9 cellular contexts compared by ENCODE assay signal in the genomic region with DNA sequence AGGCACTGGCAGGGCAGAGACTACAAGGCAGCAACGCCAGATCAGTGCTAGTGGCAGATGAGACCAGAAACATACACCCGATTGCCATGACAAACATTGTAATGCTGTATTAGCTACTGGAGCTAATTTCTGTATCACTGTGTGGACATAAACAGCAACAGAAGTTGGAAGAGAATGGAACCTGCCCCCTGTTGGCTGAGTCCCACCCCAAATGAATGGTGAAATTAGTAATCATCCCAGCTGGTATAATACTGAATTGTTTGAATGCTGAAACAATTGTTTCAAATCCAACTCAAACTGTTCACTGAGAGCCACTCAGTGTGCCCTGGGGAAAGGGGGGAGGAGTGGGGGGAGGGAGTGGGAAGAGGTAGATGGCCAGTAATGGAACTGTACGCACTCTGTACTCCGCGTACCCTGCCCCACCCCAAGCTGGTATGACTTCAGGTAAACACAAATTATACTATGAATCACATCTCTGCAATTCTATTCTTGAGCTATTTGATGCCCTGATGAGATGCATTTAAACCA. TPM values are rescaled to one million over a fixed set of nuclear protein-coding genes. Genes with fewer than 3 reads are reported as not detected.
A peak's percentile ranks its signal among the peaks of the same experiment; 100 is the strongest.
DNase-seq lines count a peak whose midpoint lies in the region; ATAC-seq, FAIRE-seq and TF ChIP-seq lines count a peak whose summit lies in the region.
"Had no signal": no experiment of that assay in that cellular context is flagged by ENCODE, and none has a peak within 500 bp of the region (broad histone marks: within the 10 kb centered on the region; RNA-seq: fewer than 3 reads in every experiment).

No MANE protein-coding gene starts in this region.

- H3K79me2 ChIP-seq in astrocyte (ENCODE audit: insufficient read depth, low read length) = no peaks in the 10 kb centered on the region

- H3K36me3 Mint-ChIP-seq in astrocyte (ENCODE audit: low read depth, unreplicated experiment) = no peaks in the 10 kb centered on the region

- H4K91ac ChIP-seq in neuronal stem cell (ENCODE audit: low read depth, low read length, poor library complexity) = no peak overlapping the region

- peaks cover 2% of the 10 kb centered on the region for H3K4me1 Mint-ChIP-seq in astrocyte (ENCODE audit: low read depth, unreplicated experiment)

- peaks cover 9% of the 10 kb centered on the region for H3K9me3 Mint-ChIP-seq in astrocyte (ENCODE audit: unreplicated experiment)

- H2BK120ac ChIP-seq in neuronal stem cell (ENCODE audit: low read depth, low read length) = no peak overlapping the region

- H2BK15ac ChIP-seq in neuronal stem cell (ENCODE audit: low read length) = no peak overlapping the region

- H3K27ac Mint-ChIP-seq in astrocyte (ENCODE audit: unreplicated experiment) = no peak overlapping the region

- H3K27me3 Mint-ChIP-seq in astrocyte (ENCODE audit: low read depth, unreplicated experiment) = no peaks in the 10 kb centered on the region

- H3K14ac ChIP-seq in neuronal stem cell (ENCODE audit: low read length) = no peak overlapping the region

- DNase-seq in COR-L47 (lab: John Stamatoyannopoulos, UW) (peak; percentile 70), MG63 (peak; percentile 67), astrocyte (ENCODE audit: low read depth) (no peak), neuronal stem cell (ENCODE audit: low spot score) (no peak), Kasumi-1 (lab: John Stamatoyannopoulos, UW) (no peak), DMS 273 (lab: John Stamatoyannopoulos, UW; ENCODE audit: unreplicated experiment) (no peak), NCI-H2029 (lab: John Stamatoyannopoulos, UW) (no peak)

- no peak for FAIRE-seq in astrocyte (lab: Jason Lieb, UNC)
- FAIRE-seq: GM18507 had no signal

- H3K4me3 ChIP-seq in MG63 (no peak overlapping the region), astrocyte (ENCODE audit: insufficient read depth, low read depth, low read length) (no peak overlapping the region), neuronal stem cell (ENCODE audit: low read length in 2 of 2) (no peak overlapping the region)

- H3K9me3 ChIP-seq in MG63 = no peaks in the 10 kb centered on the region
- H3K9me3 ChIP-seq in astrocyte (ENCODE audit: insufficient read depth, low read depth, low read length) = peaks cover 3% of the 10 kb centered on the region
- H3K9me3 ChIP-seq in neuronal stem cell (replicated peaks in 1 of 2; ENCODE audit: control insufficient read depth in 2 of 2, insufficient read depth in 1 of 2, low read depth in 1 of 2, low read length in 2 of 2) = no peaks in the 10 kb centered on the region

- no CpG with 5 or more reads among the region's 5 CpGs for WGBS in neuronal stem cell (ENCODE audit: extremely low coverage in 2 of 2, insufficient read length in 2 of 2, insufficient replicate concordance in 1 of 2), 2 donors

- no peaks in the 10 kb centered on the region for H4K20me1 ChIP-seq in astrocyte (ENCODE audit: insufficient read depth, low read length)

- H3K23ac ChIP-seq in neuronal stem cell (ENCODE audit: low read depth, low read length, poor library complexity) = no peak overlapping the region

- H3K4me1 ChIP-seq in astrocyte (ENCODE audit: insufficient read depth, low read length) (no peaks in the 10 kb centered on the region), neuronal stem cell (ENCODE audit: control insufficient read depth in 2 of 2, insufficient read depth in 1 of 2, low read depth in 1 of 2, low read length in 2 of 2) (no peaks in the 10 kb centered on the region)

- H3K4me2 ChIP-seq in astrocyte (ENCODE audit: low read length) = peak overlapping the region; percentile 3
- H3K4me2 ChIP-seq in neuronal stem cell (ENCODE audit: insufficient read depth, low read length, poor library complexity, severe bottlenecking) = no peak overlapping the region

- H4K8ac ChIP-seq in neuronal stem cell (ENCODE audit: low read depth, low read length) = no peak overlapping the region

- no peak overlapping the region for H2BK12ac ChIP-seq in neuronal stem cell (ENCODE audit: low read length)

- no peak overlapping the region for H3K4me3 Mint-ChIP-seq in astrocyte (ENCODE audit: unreplicated experiment)

- no peak for ATAC-seq in GM18502 (IDR thresholded peaks at IDR 0.05; ENCODE audit: poor library complexity, unreplicated experiment)

- H3K27ac ChIP-seq in astrocyte (ENCODE audit: low read depth, low read length) (no peak overlapping the region), neuronal stem cell (replicated peaks; ENCODE audit: low read length) (no peak overlapping the region)

- H3K18ac ChIP-seq in neuronal stem cell (ENCODE audit: low read length) = no peak overlapping the region

- H2AK5ac ChIP-seq in neuronal stem cell (ENCODE audit: low read depth, low read length) = no peak overlapping the region

- H2BK5ac ChIP-seq in neuronal stem cell (ENCODE audit: low read length) = no peak overlapping the region

- H3K27me3 ChIP-seq in MG63 = no peaks in the 10 kb centered on the region
- H3K27me3 ChIP-seq in astrocyte (ENCODE audit: insufficient read depth, low read length) = no peaks in the 10 kb centered on the region
- H3K27me3 ChIP-seq in neuronal stem cell (ENCODE audit: control insufficient read depth in 3 of 3, insufficient read depth in 3 of 3, low read depth in 1 of 3, low read length in 3 of 3) = peaks cover 0 to 3% (median 0%) of the 10 kb centered on the region in 3 experiments

- H3K4ac ChIP-seq in neuronal stem cell (ENCODE audit: low read length) = no peak overlapping the region

- no peaks in the 10 kb centered on the region for H3K79me1 ChIP-seq in neuronal stem cell (ENCODE audit: low read depth, low read length)

- H3K36me3 ChIP-seq in MG63 = no peaks in the 10 kb centered on the region
- no peaks in the 10 kb centered on the region for H3K36me3 ChIP-seq in astrocyte (ENCODE audit: insufficient read depth, low read length)
- no peaks in the 10 kb centered on the region for H3K36me3 ChIP-seq in neuronal stem cell (replicated peaks in 1 of 2; ENCODE audit: control insufficient read depth in 2 of 2, insufficient read depth in 2 of 2, low read length in 2 of 2)

- H3K9ac ChIP-seq in astrocyte (ENCODE audit: low read length) (no peak overlapping the region), neuronal stem cell (ENCODE audit: low read depth, low read length, poor library complexity) (peak overlapping the region; percentile 6)

- TF ChIP-seq CTCF in astrocyte (IDR thresholded peaks at IDR 0.05; ENCODE audit: insufficient read depth, low read depth, low read length) = no peak

- no peak overlapping the region for H2AFZ ChIP-seq in astrocyte (ENCODE audit: low read depth, low read length)
- H2AFZ ChIP-seq in neuronal stem cell (ENCODE audit: low read length) = no peak overlapping the region

RNA-seq across cellular contexts. Expression of gene BIRC3, which starts 11.2 kb away (rescaled TPM):
- 0.59 and 5.2 TPM in 2 replicates for total RNA-seq in MG63 (2014; rRNA removed; shearing (Covaris generic); ENCODE audit: low replicate concordance)
- 2.2 and 2.6 TPM in 2 replicates for total RNA-seq in astrocyte
- polyA plus RNA-seq in neuronal stem cell (2013, experiment 1 of 2) = 0.06 TPM
- polyA plus RNA-seq in neuronal stem cell (2013, experiment 2 of 2) = 0.18 TPM

RNA-seq across cellular contexts. Expression of gene BIRC2, which starts 40.9 kb away (rescaled TPM):
- total RNA-seq in MG63 (2014; rRNA removed; shearing (Covaris generic); ENCODE audit: low replicate concordance) = 35.5 and 130 TPM in 2 replicates
- total RNA-seq in astrocyte = 69.9 and 72.0 TPM in 2 replicates
- 35.9 TPM for polyA plus RNA-seq in neuronal stem cell (2013, experiment 1 of 2)
- 37.3 TPM for polyA plus RNA-seq in neuronal stem cell (2013, experiment 2 of 2)

Comparison
In these comparisons a context has a peak if more than half of its experiments do, and no peak if none do; other contexts are left out.
1. DNase-seq: peak in COR-L47 (single experiment) and MG63 (single experiment); none in astrocyte (single experiment), neuronal stem cell (single experiment), Kasumi-1 (0 of 2), DMS 273 (single experiment) and NCI-H2029 (single experiment).